8 cellular contexts compared by ENCODE assay signal in genomic region chr6:12844284-12845223, GRCh38.
DNase-seq lines count a peak whose midpoint lies in the region; ATAC-seq lines count a peak whose summit lies in the region.

No MANE protein-coding gene starts in this region.

- H3K4me1 Mint-ChIP-seq in activated T-cell treated with anti-CD3 and anti-CD28 coated beads, Interleukin-2, amount 50 U/mL, for 4 hours (ENCODE audit: low read depth), result no peaks in the 10 kb centered on the region

- no peak overlapping the region for H3K4me3 Mint-ChIP-seq in activated T-cell treated with anti-CD3 and anti-CD28 coated beads, Interleukin-2, amount 50 U/mL, for 4 hours

- peaks cover 5% of the 10 kb centered on the region for H3K27me3 Mint-ChIP-seq in activated T-cell treated with anti-CD3 and anti-CD28 coated beads, Interleukin-2, amount 50 U/mL, for 4 hours (ENCODE audit: low read depth)

- DNase-seq in CD1c-positive myeloid dendritic cell (ENCODE audit: extremely low spot score), result peak; percentile 17
- peak; percentile 39 for DNase-seq in HCEC 1CT
- peak; percentile 46 for DNase-seq in SK-N-DZ (ENCODE audit: low spot score)
- DNase-seq in glomerular visceral epithelial cell (ENCODE audit: extremely low spot score), result peak; percentile 9
- no peak for DNase-seq in stimulated activated CD4-positive, alpha-beta T cell treated with anti-CD3 and anti-CD28 coated beads, Interleukin-4, amount 100 ng/mL, for 24 hours
- DNase-seq in stimulated activated CD4-positive, alpha-beta T cell treated with anti-CD3 and anti-CD28 coated beads, Interleukin-4, amount 100 ng/mL, for 4 hours, result no peak
- no peak for DNase-seq in T-helper 9 cell
- no peak for DNase-seq in activated T-cell treated with anti-CD3 and anti-CD28 coated beads, Interleukin-2, amount 50 U/mL, for 4 hours

- H3K36me3 Mint-ChIP-seq in activated T-cell treated with anti-CD3 and anti-CD28 coated beads, Interleukin-2, amount 50 U/mL, for 4 hours (ENCODE audit: insufficient read depth), result no peaks in the 10 kb centered on the region

- no peaks in the 10 kb centered on the region for H3K9me3 Mint-ChIP-seq in activated T-cell treated with anti-CD3 and anti-CD28 coated beads, Interleukin-2, amount 50 U/mL, for 4 hours

- ATAC-seq in activated T-cell treated with anti-CD3 and anti-CD28 coated beads, Interleukin-2, amount 50 U/mL, for 4 hours, result no peak

Comparison
In these comparisons a context has a peak if more than half of its experiments do, and no peak if none do; other contexts are left out.
1. DNase-seq: peak in CD1c-positive myeloid dendritic cell (single experiment), HCEC 1CT (single experiment), SK-N-DZ (single experiment) and glomerular visceral epithelial cell (single experiment); none in stimulated activated CD4-positive, alpha-beta T cell treated with anti-CD3 and anti-CD28 coated beads, Interleukin-4, amount 100 ng/mL, for 24 hours (single experiment), stimulated activated CD4-positive, alpha-beta T cell treated with anti-CD3 and anti-CD28 coated beads, Interleukin-4, amount 100 ng/mL, for 4 hours (0 of 2), T-helper 9 cell (single experiment) and activated T-cell treated with anti-CD3 and anti-CD28 coated beads, Interleukin-2, amount 50 U/mL, for 4 hours (single experiment).